In genomic region chr7:1503816-1504775, GRCh38 we compare ENCODE assay signal across 8 cellular contexts. TPM values are rescaled to one million over a fixed set of nuclear protein-coding genes. Genes with fewer than 3 reads are reported as not detected.
DNase-seq lines count a peak whose midpoint lies in the region; ATAC-seq and TF ChIP-seq lines count a peak whose summit lies in the region.

A gene with protein sequence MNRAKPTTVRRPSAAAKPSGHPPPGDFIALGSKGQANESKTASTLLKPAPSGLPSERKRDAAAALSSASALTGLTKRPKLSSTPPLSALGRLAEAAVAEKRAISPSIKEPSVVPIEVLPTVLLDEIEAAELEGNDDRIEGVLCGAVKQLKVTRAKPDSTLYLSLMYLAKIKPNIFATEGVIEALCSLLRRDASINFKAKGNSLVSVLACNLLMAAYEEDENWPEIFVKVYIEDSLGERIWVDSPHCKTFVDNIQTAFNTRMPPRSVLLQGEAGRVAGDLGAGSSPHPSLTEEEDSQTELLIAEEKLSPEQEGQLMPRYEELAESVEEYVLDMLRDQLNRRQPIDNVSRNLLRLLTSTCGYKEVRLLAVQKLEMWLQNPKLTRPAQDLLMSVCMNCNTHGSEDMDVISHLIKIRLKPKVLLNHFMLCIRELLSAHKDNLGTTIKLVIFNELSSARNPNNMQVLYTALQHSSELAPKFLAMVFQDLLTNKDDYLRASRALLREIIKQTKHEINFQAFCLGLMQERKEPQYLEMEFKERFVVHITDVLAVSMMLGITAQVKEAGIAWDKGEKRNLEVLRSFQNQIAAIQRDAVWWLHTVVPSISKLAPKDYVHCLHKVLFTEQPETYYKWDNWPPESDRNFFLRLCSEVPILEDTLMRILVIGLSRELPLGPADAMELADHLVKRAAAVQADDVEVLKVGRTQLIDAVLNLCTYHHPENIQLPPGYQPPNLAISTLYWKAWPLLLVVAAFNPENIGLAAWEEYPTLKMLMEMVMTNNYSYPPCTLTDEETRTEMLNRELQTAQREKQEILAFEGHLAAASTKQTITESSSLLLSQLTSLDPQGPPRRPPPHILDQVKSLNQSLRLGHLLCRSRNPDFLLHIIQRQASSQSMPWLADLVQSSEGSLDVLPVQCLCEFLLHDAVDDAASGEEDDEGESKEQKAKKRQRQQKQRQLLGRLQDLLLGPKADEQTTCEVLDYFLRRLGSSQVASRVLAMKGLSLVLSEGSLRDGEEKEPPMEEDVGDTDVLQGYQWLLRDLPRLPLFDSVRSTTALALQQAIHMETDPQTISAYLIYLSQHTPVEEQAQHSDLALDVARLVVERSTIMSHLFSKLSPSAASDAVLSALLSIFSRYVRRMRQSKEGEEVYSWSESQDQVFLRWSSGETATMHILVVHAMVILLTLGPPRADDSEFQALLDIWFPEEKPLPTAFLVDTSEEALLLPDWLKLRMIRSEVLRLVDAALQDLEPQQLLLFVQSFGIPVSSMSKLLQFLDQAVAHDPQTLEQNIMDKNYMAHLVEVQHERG (N-terminal part only) (minus strand): TSS chr7:1504389. CDS start chr7:1503960, 429 bp downstream.

- peaks cover 8% of the 10 kb centered on the region for H3K36me3 Mint-ChIP-seq in activated naive CD4-positive, alpha-beta T cell treated with anti-CD3 and anti-CD28 coated beads, Interleukin-2, amount 50 U/mL, for 24 hours
- no peaks in the 10 kb centered on the region for H3K36me3 Mint-ChIP-seq in glutamatergic neuron (ENCODE audit: unreplicated experiment)

- peak; percentile 42 for ATAC-seq in thoracic aorta (ENCODE audit: insufficient number of reproducible peaks, low FRiP score, low read depth)

- CTCF ChIA-PET in HEK293T (lab: Yijun Ruan, JAX) (interaction anchor here (0.6 kb wide), 1 partner anchor 1109 kb away, joined by 4 read pairs; no protein-coding TSS in a partner anchor), SK-N-SH (lab: Yijun Ruan, JAX) (interaction anchor here (0.6 to 4.3 kb wide), 20 partner anchors 10 to 77 kb away, joined by 3 to 31 read pairs (median 4); partner anchors contain the start of gene TMEM184A)

- H3K27ac ChIP-seq in SK-N-SH (ENCODE audit: low read depth in 2 of 2, low read length in 1 of 2), result peak within 1 kb of the TSS; percentile 50 to 72; a peak in 2 of 4 replicates
- H3K27ac ChIP-seq in osteoblast (ENCODE audit: low read depth, low read length), result peak within 1 kb of the TSS; percentile 48
- peak within 1 kb of the TSS; percentile 58 to 68 for H3K27ac ChIP-seq in thoracic aorta

- H3K4me1 ChIP-seq in SK-N-SH (ENCODE audit: control insufficient read depth in 1 of 2, insufficient read depth in 2 of 2, low read depth in 1 of 2, low read length in 1 of 2) (peaks cover 5 to 29% of the 10 kb centered on the region in 2 experiments; a peak in 2 of 4 replicates), osteoblast (ENCODE audit: insufficient read depth, low read length) (peaks cover 15% of the 10 kb centered on the region), thoracic aorta (ENCODE audit: control insufficient read depth in 1 of 2, low read depth in 2 of 2) (peaks cover 16 to 20% of the 10 kb centered on the region in 2 donors)

- no peaks in the 10 kb centered on the region for H3K9me2 ChIP-seq in SK-N-SH

- DNase-seq in GM04504 (ENCODE audit: low read depth) (peak; percentile 72), HEK293T (ENCODE audit: extremely low spot score) (peak; percentile 93), NAMALWA (ENCODE audit: low spot score) (peak; percentile 96), SK-N-SH (peak; percentile 100), glutamatergic neuron (peak; percentile 88), osteoblast (ENCODE audit: insufficient read length, low spot score, missing footprints) (peak; percentile 100), thoracic aorta (ENCODE audit: low spot score) (peak; percentile 61)

- TF ChIP-seq CTCF in SK-N-SH (IDR thresholded peaks at IDR 0.05) (peak; percentile 93), glutamatergic neuron (IDR thresholded peaks at IDR 0.05; ENCODE audit: partially characterized antibody, unreplicated experiment) (peak; percentile 81), osteoblast (IDR thresholded peaks at IDR 0.05; ENCODE audit: extremely low read depth, low read depth, low read length) (peak; percentile 52), thoracic aorta (IDR thresholded peaks at IDR 0.05) (peak; percentile 78)

- H3K9me3 Mint-ChIP-seq in activated naive CD4-positive, alpha-beta T cell treated with anti-CD3 and anti-CD28 coated beads, Interleukin-2, amount 50 U/mL, for 24 hours, result no peaks in the 10 kb centered on the region
- peaks cover 16% of the 10 kb centered on the region for H3K9me3 Mint-ChIP-seq in glutamatergic neuron (ENCODE audit: unreplicated experiment)

- TF ChIP-seq EP300 in SK-N-SH (IDR thresholded peaks at IDR 0.05; ENCODE audit: borderline replicate concordance in 1 of 2, low read depth in 1 of 2, low read length in 1 of 2), result peak; percentile 24 to 66; a peak in 2 of 4 replicates

- H3K4me1 Mint-ChIP-seq in activated naive CD4-positive, alpha-beta T cell treated with anti-CD3 and anti-CD28 coated beads, Interleukin-2, amount 50 U/mL, for 24 hours, result peaks cover 52% of the 10 kb centered on the region
- peaks cover 16% of the 10 kb centered on the region for H3K4me1 Mint-ChIP-seq in glutamatergic neuron (ENCODE audit: low read depth, unreplicated experiment)

- H3K27me3 Mint-ChIP-seq in activated naive CD4-positive, alpha-beta T cell treated with anti-CD3 and anti-CD28 coated beads, Interleukin-2, amount 50 U/mL, for 24 hours, result no peaks in the 10 kb centered on the region
- peaks cover 4% of the 10 kb centered on the region for H3K27me3 Mint-ChIP-seq in glutamatergic neuron (ENCODE audit: unreplicated experiment)

- H3K9ac ChIP-seq in SK-N-SH, result peak within 1 kb of the TSS; percentile 95

- POLR2A ChIA-PET in HEK293T (lab: Yijun Ruan, JAX), result interaction anchor here (1.4 kb wide), 1 partner anchor 66 kb away, joined by 4 read pairs; the partner anchor contains the start of gene PSMG3
- POLR2A ChIA-PET in SK-N-SH (lab: Yijun Ruan, JAX), result interaction anchor here (0.5 kb wide), 1 partner anchor 39 kb away, joined by 3 read pairs; no protein-coding TSS in a partner anchor

- H4K20me1 ChIP-seq in SK-N-SH (ENCODE audit: insufficient read depth) (peaks cover 31% of the 10 kb centered on the region), osteoblast (ENCODE audit: insufficient read depth, low read length) (peaks cover 27% of the 10 kb centered on the region)

- H3K4me3 Mint-ChIP-seq in activated naive CD4-positive, alpha-beta T cell treated with anti-CD3 and anti-CD28 coated beads, Interleukin-2, amount 50 U/mL, for 24 hours, result peak within 1 kb of the TSS; percentile 90
- peak within 1 kb of the TSS; percentile 91 for H3K4me3 Mint-ChIP-seq in glutamatergic neuron (ENCODE audit: unreplicated experiment)

- H2AFZ ChIP-seq in SK-N-SH (ENCODE audit: low read depth) (peak within 1 kb of the TSS; percentile 89), osteoblast (ENCODE audit: low read length) (peak within 1 kb of the TSS; percentile 76)

- peak within 1 kb of the TSS; percentile 91 for H3K27ac Mint-ChIP-seq in activated naive CD4-positive, alpha-beta T cell treated with anti-CD3 and anti-CD28 coated beads, Interleukin-2, amount 50 U/mL, for 24 hours
- peak within 1 kb of the TSS; percentile 12 for H3K27ac Mint-ChIP-seq in glutamatergic neuron (ENCODE audit: unreplicated experiment)

- H3K9me3 ChIP-seq in SK-N-SH (no peaks in the 10 kb centered on the region), osteoblast (ENCODE audit: low read depth, low read length) (no peaks in the 10 kb centered on the region), thoracic aorta (no peaks in the 10 kb centered on the region)

- H3K36me3 ChIP-seq in SK-N-SH (replicated peaks in 1 of 2; ENCODE audit: control insufficient read depth in 1 of 2, insufficient read depth in 2 of 2, low read length in 1 of 2), result peaks cover 18 to 33% of the 10 kb centered on the region in 2 experiments
- peaks cover 25% of the 10 kb centered on the region for H3K36me3 ChIP-seq in osteoblast (ENCODE audit: insufficient read depth, low read length)
- H3K36me3 ChIP-seq in thoracic aorta, result peaks cover 29% of the 10 kb centered on the region

- H3K27me3 ChIP-seq in SK-N-SH (ENCODE audit: insufficient read depth) (no peaks in the 10 kb centered on the region), osteoblast (ENCODE audit: insufficient read depth, low read length) (no peaks in the 10 kb centered on the region), thoracic aorta (replicated peaks; ENCODE audit: insufficient read depth) (no peaks in the 10 kb centered on the region)

- WGBS in SK-N-SH (ENCODE audit: low lambda C conversion rate), result 1% methylated on average over 67 of the region's 118 CpGs

- peaks cover 42% of the 10 kb centered on the region for H3K79me2 ChIP-seq in SK-N-SH (ENCODE audit: insufficient read depth)
- peaks cover 41% of the 10 kb centered on the region for H3K79me2 ChIP-seq in osteoblast (ENCODE audit: insufficient read depth, low read length)

- H3K4me2 ChIP-seq in SK-N-SH, result peak within 1 kb of the TSS; percentile 100
- H3K4me2 ChIP-seq in osteoblast (ENCODE audit: insufficient read depth, low read length), result peak within 1 kb of the TSS; percentile 97

- TF ChIP-seq RAD21 in SK-N-SH (IDR thresholded peaks at IDR 0.05; ENCODE audit: low read length), result peak; percentile 32; the same call in 1 of the 2 replicates

- peaks cover 11% of the 10 kb centered on the region for H3F3A ChIP-seq in SK-N-SH (replicated peaks; ENCODE audit: insufficient read depth)

- H3K4me3 ChIP-seq in SK-N-SH (ENCODE audit: low read depth in 2 of 2, low read length in 1 of 2) (peak within 1 kb of the TSS; percentile 87 to 96), osteoblast (ENCODE audit: insufficient read depth, low read length) (peak within 1 kb of the TSS; percentile 93), thoracic aorta (peak within 1 kb of the TSS; percentile 100)

TF ChIP-seq in HEK293T, 16 proteins besides CTCF, POLR2A, EP300 and RAD21 (continues in another document):
- TF ChIP-seq ARNT (IDR thresholded peaks at IDR 0.05), result peak; percentile 61
- peak; percentile 33; the same call in 1 of the 2 replicates for TF ChIP-seq ELF4 (IDR thresholded peaks at IDR 0.05)
- TF ChIP-seq SUZ12 (IDR thresholded peaks at IDR 0.05), result no peak
- TF ChIP-seq LEF1 (IDR thresholded peaks at IDR 0.05; ENCODE audit: borderline replicate concordance), result no peak; the same call in 1 of the 2 replicates

TF ChIP-seq in SK-N-SH, 30 proteins besides CTCF, POLR2A, EP300 and RAD21 (continues in another document):
- no peak for TF ChIP-seq USF2 (IDR thresholded peaks at IDR 0.05; ENCODE audit: borderline replicate concordance, low read depth, low read length)

RNA-seq across cellular contexts. Expression of the gene that starts here (rescaled TPM):
- 35.7 and 48.1 TPM in 2 replicates for polyA plus RNA-seq in SK-N-SH (2012; rRNA removed)
- polyA plus RNA-seq in SK-N-SH (2012; cell fraction: cytosol; rRNA removed), result 12.0 and 22.3 TPM in 2 replicates
- polyA plus RNA-seq in SK-N-SH (2012; cell fraction: nucleus; rRNA removed), result 148 and 184 TPM in 2 replicates
- total RNA-seq in glutamatergic neuron (ENCODE audit: unreplicated experiment) (108 TPM), osteoblast (53.0 and 66.2 TPM in 2 replicates), thoracic aorta (10 to 100 TPM; 59.8 to 89.6 TPM)

Comparison
In these comparisons a context has a peak if more than half of its experiments do, and no peak if none do; other contexts are left out.
1. Peak in every context shown above with its lines: DNase-seq, ATAC-seq, H3K4me3 ChIP-seq and H3K27ac ChIP-seq.